8 cellular contexts compared by ENCODE assay signal in the genomic region with DNA sequence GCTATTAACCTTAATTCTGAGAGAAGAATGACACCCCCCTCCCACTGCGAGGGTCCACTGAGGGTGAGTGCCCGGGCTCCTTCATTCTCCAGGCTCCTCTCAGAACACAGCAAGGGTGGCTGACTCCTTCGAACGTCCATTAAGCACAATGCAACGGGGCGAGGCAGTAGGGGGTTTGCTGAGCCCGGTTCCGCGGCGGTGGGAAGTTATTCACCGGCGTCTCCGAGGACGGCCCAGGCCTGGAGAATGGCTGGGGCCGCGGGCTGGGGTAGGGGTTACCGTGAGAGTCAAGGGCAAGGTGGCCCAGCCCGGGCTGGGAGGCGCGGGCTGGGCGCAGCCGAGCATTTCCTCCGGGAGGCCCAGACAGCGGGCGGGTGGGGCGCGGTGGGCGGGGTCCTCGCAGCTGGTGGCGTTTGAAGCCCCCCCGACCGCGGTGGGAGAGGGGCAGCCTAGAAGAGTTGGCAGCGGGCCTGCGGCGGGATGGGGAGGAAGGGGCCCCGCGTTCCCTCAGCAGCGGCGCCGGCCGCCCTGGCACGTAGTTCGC. TPM values are rescaled to one million over a fixed set of nuclear protein-coding genes. Genes with fewer than 3 reads are reported as not detected.
DNase-seq lines count a peak whose midpoint lies in the region; ATAC-seq and TF ChIP-seq lines count a peak whose summit lies in the region.

No MANE protein-coding gene starts in this region.

- CTCF ChIA-PET in activated CD8-positive, alpha-beta memory T cell treated with anti-CD3 and anti-CD28 coated beads, Interleukin-2, amount 10 ng/mL, durations not matched to agents 7 days and 5 days (lab: Charles Lee): interaction anchor here (0.6 to 4.0 kb wide), 14 partner anchors 9 to 170 kb away, joined by 3 to 24 read pairs (median 3); no protein-coding TSS in a partner anchor

- peaks cover 14% of the 10 kb centered on the region for H3K36me3 Mint-ChIP-seq in activated CD8-positive, alpha-beta memory T cell treated with anti-CD3 and anti-CD28 coated beads, Interleukin-2, amount 10 ng/mL, durations not matched to agents 7 days and 5 days
- no peaks in the 10 kb centered on the region for H3K36me3 Mint-ChIP-seq in naive B cell

- intact Hi-C loops in testis (cut with DNase I; ENCODE audit: low total_unique reads): no loop called here

- no peaks in the 10 kb centered on the region for H3K27me3 ChIP-seq in testis

- H3K4me1 ChIP-seq in testis: peaks cover 30% of the 10 kb centered on the region

- peak overlapping the region; percentile 88 to 93 for H3K4me3 ChIP-seq in testis

- no peaks in the 10 kb centered on the region for H3K9me3 ChIP-seq in testis

- peaks cover 4% of the 10 kb centered on the region for H3K9me3 Mint-ChIP-seq in activated CD8-positive, alpha-beta memory T cell treated with anti-CD3 and anti-CD28 coated beads, Interleukin-2, amount 10 ng/mL, durations not matched to agents 7 days and 5 days (ENCODE audit: low read depth)
- H3K9me3 Mint-ChIP-seq in naive B cell: no peaks in the 10 kb centered on the region

- peak; percentile 2 for ATAC-seq in GM19372 (IDR thresholded peaks at IDR 0.05; ENCODE audit: low read depth, unreplicated experiment)
- ATAC-seq in activated CD8-positive, alpha-beta memory T cell treated with anti-CD3 and anti-CD28 coated beads, Interleukin-2, amount 10 ng/mL, durations not matched to agents 7 days and 5 days: peak; percentile 3
- ATAC-seq in esophagus mucosa: peak; percentile 4
- no peak for ATAC-seq in naive B cell (ENCODE audit: low read depth in 2 of 2)

- no peak for TF ChIP-seq POLR2A in testis (IDR thresholded peaks at IDR 0.05)

- TF ChIP-seq CTCF in testis (IDR thresholded peaks at IDR 0.05): no peak

- no peaks in the 10 kb centered on the region for H3K27me3 Mint-ChIP-seq in activated CD8-positive, alpha-beta memory T cell treated with anti-CD3 and anti-CD28 coated beads, Interleukin-2, amount 10 ng/mL, durations not matched to agents 7 days and 5 days
- H3K27me3 Mint-ChIP-seq in naive B cell: no peaks in the 10 kb centered on the region

- peaks cover 32% of the 10 kb centered on the region for H3K4me1 Mint-ChIP-seq in activated CD8-positive, alpha-beta memory T cell treated with anti-CD3 and anti-CD28 coated beads, Interleukin-2, amount 10 ng/mL, durations not matched to agents 7 days and 5 days
- peaks cover 44 to 59% (median 52%) of the 10 kb centered on the region in 3 donors for H3K4me1 Mint-ChIP-seq in naive B cell

- no peaks in the 10 kb centered on the region for H3K36me3 ChIP-seq in testis (ENCODE audit: low read depth, missing control alignments)

- DNase-seq in Ammon's horn (ENCODE audit: low spot score) (peak; percentile 83), Kasumi-1 (lab: John Stamatoyannopoulos, UW) (peak; percentile 1 to 3), naive B cell (peak; percentile 61), testis (peak; percentile 84), GOT3 (lab: John Stamatoyannopoulos, UW) (no peak)
- peak; percentile 74 for DNase-seq in activated CD8-positive, alpha-beta memory T cell treated with anti-CD3 and anti-CD28 coated beads, Interleukin-2, amount 10 ng/mL, durations not matched to agents 7 days and 5 days

- peak overlapping the region; percentile 93 for H3K27ac Mint-ChIP-seq in activated CD8-positive, alpha-beta memory T cell treated with anti-CD3 and anti-CD28 coated beads, Interleukin-2, amount 10 ng/mL, durations not matched to agents 7 days and 5 days
- H3K27ac Mint-ChIP-seq in naive B cell: peak overlapping the region; percentile 93 to 99 (median 96)

- peak overlapping the region; percentile 86 for H3K4me3 Mint-ChIP-seq in activated CD8-positive, alpha-beta memory T cell treated with anti-CD3 and anti-CD28 coated beads, Interleukin-2, amount 10 ng/mL, durations not matched to agents 7 days and 5 days
- H3K4me3 Mint-ChIP-seq in naive B cell: peak overlapping the region; percentile 78 to 95 (median 94)

- WGBS in testis, 2 donors: 2 to 4% methylated on average over 11 to 37 of the region's 44 CpGs

- H3K27ac ChIP-seq in testis: peak overlapping the region; percentile 98 to 99

RNA-seq across cellular contexts. Expression of a gene that starts 1.1 kb away (rescaled TPM):
- total RNA-seq in activated CD8-positive, alpha-beta memory T cell treated with anti-CD3 and anti-CD28 coated beads, Interleukin-2, amount 10 ng/mL, durations not matched to agents 7 days and 5 days: 100 to 1,000 TPM; 163 to 206 TPM
- 42.7 TPM for total RNA-seq in esophagus mucosa
- polyA plus RNA-seq in naive B cell (ENCODE audit: low read depth in 6 of 6): 10 to 100 TPM; 16.6 to 58.8 (median 40.0) TPM
- 10 to 100 TPM; 41.9 to 61.7 TPM for total RNA-seq in testis
- polyA plus RNA-seq in testis (ENCODE audit: insufficient read depth, low read depth, low replicate concordance): 45.7 TPM

Comparison
In these comparisons a context has a peak if more than half of its experiments do, and no peak if none do; other contexts are left out.
1. ATAC-seq: peak in GM19372 (single experiment), activated CD8-positive, alpha-beta memory T cell treated with anti-CD3 and anti-CD28 coated beads, Interleukin-2, amount 10 ng/mL, durations not matched to agents 7 days and 5 days (single experiment) and esophagus mucosa (single experiment); none in naive B cell (0 of 2).